1 cellular context compared by ENCODE assay signal in genomic region chr9:133124123-133124948, GRCh38.
TF ChIP-seq lines count a peak whose summit lies in the region.

No MANE protein-coding gene starts in this region.

TF ChIP-seq in K562, 482 proteins besides CTCF, POLR2A, EP300 and RAD21 (continues in another document):
- no peak for TF ChIP-seq LCOR (CRISPR knock-in tag; IDR thresholded peaks at IDR 0.05)
- TF ChIP-seq ZNF512 (tag; IDR thresholded peaks at IDR 0.05): no peak
- no peak for TF ChIP-seq CREM (IDR thresholded peaks at IDR 0.05; ENCODE audit: low read depth)
- TF ChIP-seq MIER1 (IDR thresholded peaks at IDR 0.05; ENCODE audit: low read depth): 0 out of 2 replicates have a peak, but pooled peaks have one; percentile 41
- TF ChIP-seq CTBP1 (IDR thresholded peaks at IDR 0.05; ENCODE audit: borderline replicate concordance): no peak
- TF ChIP-seq ZBTB5 (IDR thresholded peaks at IDR 0.05): 0 out of 2 replicates have a peak, but pooled peaks have one; percentile 39
- no peak for TF ChIP-seq TFAP4 (CRISPR knock-in tag; IDR thresholded peaks at IDR 0.05; ENCODE audit: borderline replicate concordance)
- no peak for TF ChIP-seq RAD51 (IDR thresholded peaks at IDR 0.05; ENCODE audit: borderline replicate concordance, low read depth)
- TF ChIP-seq CTCFL (IDR thresholded peaks at IDR 0.05; ENCODE audit: borderline replicate concordance, insufficient read depth, low read depth, low read length, poor library complexity, severe bottlenecking): no peak
- TF ChIP-seq ZKSCAN1 (IDR thresholded peaks at IDR 0.05; ENCODE audit: low read depth, low read length): no peak
- TF ChIP-seq PHB2 (IDR thresholded peaks at IDR 0.05; ENCODE audit: low read depth): no peak
- TF ChIP-seq THRAP3 (IDR thresholded peaks at IDR 0.05; ENCODE audit: borderline replicate concordance): no peak
- TF ChIP-seq SNAPC5 (CRISPR knock-in tag; IDR thresholded peaks at IDR 0.05): no peak
- TF ChIP-seq ZNF76 (CRISPR knock-in tag; IDR thresholded peaks at IDR 0.05; ENCODE audit: borderline replicate concordance): no peak
- TF ChIP-seq WHSC1 (IDR thresholded peaks at IDR 0.05; ENCODE audit: low read length): peak; percentile 66
- TF ChIP-seq RBM17 (IDR thresholded peaks at IDR 0.05; ENCODE audit: borderline replicate concordance, low read depth, low read length): no peak
- TF ChIP-seq DEAF1 (CRISPR knock-in tag; IDR thresholded peaks at IDR 0.05): no peak
- TF ChIP-seq MLLT1 (IDR thresholded peaks at IDR 0.05): peak; percentile 62 to 82
- TF ChIP-seq SAFB2 (IDR thresholded peaks at IDR 0.05; ENCODE audit: borderline replicate concordance, low read depth, low read length, severe bottlenecking): no peak
- TF ChIP-seq PHB (CRISPR knock-in tag; IDR thresholded peaks at IDR 0.05): no peak
- peak; percentile 57 for TF ChIP-seq RBM25 (IDR thresholded peaks at IDR 0.05; ENCODE audit: low read depth, low read length, severe bottlenecking)
- TF ChIP-seq ATF6 (CRISPR knock-in tag; IDR thresholded peaks at IDR 0.05): no peak
- TF ChIP-seq NCOA6 (IDR thresholded peaks at IDR 0.05): no peak
- no peak for TF ChIP-seq SPI1 (IDR thresholded peaks at IDR 0.05; ENCODE audit: borderline replicate concordance, low read depth, low read length)
- no peak for TF ChIP-seq PPARD (CRISPR knock-in tag; IDR thresholded peaks at IDR 0.05)
- no peak for TF ChIP-seq E2F6 (IDR thresholded peaks at IDR 0.05; ENCODE audit: borderline replicate concordance in 1 of 2, extremely low read depth in 1 of 2, insufficient read depth in 1 of 2, insufficient read length in 1 of 2, low read depth in 1 of 2, low read length in 1 of 2, poor library complexity in 1 of 2, severe bottlenecking in 1 of 2)
- no peak for TF ChIP-seq DIDO1 (tag; IDR thresholded peaks at IDR 0.05; ENCODE audit: low read depth)
- no peak for TF ChIP-seq SMAD2 (IDR thresholded peaks at IDR 0.05; ENCODE audit: low read depth, low read length)
- TF ChIP-seq PURB (CRISPR knock-in tag; IDR thresholded peaks at IDR 0.05; ENCODE audit: low read depth): no peak
- no peak for TF ChIP-seq EWSR1 (IDR thresholded peaks at IDR 0.05; ENCODE audit: borderline replicate concordance, low read depth, partially characterized antibody)
- TF ChIP-seq MYNN (IDR thresholded peaks at IDR 0.05): no peak
- TF ChIP-seq MYNN (CRISPR knock-in tag; IDR thresholded peaks at IDR 0.05): no peak
- TF ChIP-seq DLX4 (CRISPR knock-in tag; IDR thresholded peaks at IDR 0.05): no peak
- no peak for TF ChIP-seq FOXJ2 (tag; IDR thresholded peaks at IDR 0.05)
- no peak for TF ChIP-seq ETV1 (tag; conservative IDR thresholded peaks at IDR 0.05; ENCODE audit: low read depth)
- TF ChIP-seq POLR3A (IDR thresholded peaks at IDR 0.05; ENCODE audit: borderline replicate concordance, extremely low read depth, insufficient read depth, insufficient read length): no peak
- no peak for TF ChIP-seq HEY1 (CRISPR knock-in tag; IDR thresholded peaks at IDR 0.05; ENCODE audit: borderline replicate concordance)
- TF ChIP-seq PRPF4 (IDR thresholded peaks at IDR 0.05; ENCODE audit: insufficient read depth, low read depth, low read length, poor library complexity, severe bottlenecking): no peak
- TF ChIP-seq ZNF830 (CRISPR knock-in tag; IDR thresholded peaks at IDR 0.05): no peak
- TF ChIP-seq ETS1 (conservative IDR thresholded peaks at IDR 0.05; ENCODE audit: control insufficient read depth, low read depth, low read length): no peak
- TF ChIP-seq ZBED1 (IDR thresholded peaks at IDR 0.05): no peak
- TF ChIP-seq POLR2G (IDR thresholded peaks at IDR 0.05; ENCODE audit: low read depth, low read length): no peak
- TF ChIP-seq HOMEZ (CRISPR knock-in tag; IDR thresholded peaks at IDR 0.05): no peak
- no peak for TF ChIP-seq BMI1 (IDR thresholded peaks at IDR 0.05; ENCODE audit: low read length)
- no peak for TF ChIP-seq ZHX1 (conservative IDR thresholded peaks at IDR 0.05; ENCODE audit: low read length)
